ENCODE assay signal across 9 cellular contexts in the genomic region with DNA sequence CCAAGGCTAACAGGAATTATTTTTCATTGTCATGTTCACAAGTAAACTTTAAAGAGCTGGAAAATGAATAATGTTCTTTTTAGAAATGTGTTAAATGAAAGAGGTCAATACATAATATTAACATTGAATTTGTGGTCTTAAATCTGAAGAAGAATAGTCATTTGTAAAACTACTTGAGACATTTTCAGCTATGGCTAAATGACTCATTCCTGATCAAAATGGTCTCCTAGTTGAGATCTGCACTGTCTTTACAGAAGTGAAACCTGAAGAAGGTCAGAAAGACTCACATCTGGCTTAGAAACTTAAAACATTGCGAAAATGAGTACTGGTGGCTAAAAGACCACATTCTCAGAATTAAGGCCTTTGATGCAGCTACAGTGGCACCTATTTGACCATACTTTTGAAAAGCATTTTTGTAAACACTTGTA.
DNase-seq lines count a peak whose midpoint lies in the region; ATAC-seq lines count a peak whose summit lies in the region.
"Had no signal": no experiment of that assay in that cellular context is flagged by ENCODE, and none has a peak within 500 bp of the region (broad histone marks: within the 10 kb centered on the region; RNA-seq: fewer than 3 reads in every experiment).

No MANE protein-coding gene starts in this region.

- H3K27ac ChIP-seq in skin epidermis, result peak overlapping the region in 12 of 21 experiments; percentile 1 to 78 (median 26)
- H3K27ac ChIP-seq: thoracic aorta had no signal

- no peak for DNase-seq in activated CD4-positive, CD25-positive, alpha-beta regulatory T cell treated with anti-CD3 and anti-CD28 coated beads, Interleukin-2, amount 50 U/mL, for 72 hours
- peak; percentile 55 for DNase-seq in SKM-1 treated with dmso at 0.1 percent for 144 hours (lab: John Stamatoyannopoulos, UW; ENCODE audit: unreplicated experiment)
- DNase-seq in stimulated activated CD8-positive, alpha-beta memory T cell treated with anti-CD3 and anti-CD28 coated beads, Interleukin-4, amount 100 ng/mL, for 48 hours, result no peak
- DNase-seq in inferior parietal cortex (ENCODE audit: extremely low spot score), result no peak
- no peak for DNase-seq in NCI-H2171 (lab: John Stamatoyannopoulos, UW)

- H3K4me3 ChIP-seq in skin epidermis, result no peak overlapping the region

- peak; percentile 76 to 85 for ATAC-seq in activated CD4-positive, CD25-positive, alpha-beta regulatory T cell treated with anti-CD3 and anti-CD28 coated beads, Interleukin-2, amount 50 U/mL, for 24 hours
- peak; percentile 93 for ATAC-seq in HG02943 (IDR thresholded peaks at IDR 0.05; ENCODE audit: low read depth, unreplicated experiment)
